Comparison of ENCODE assay signal across 8 cellular contexts in the genomic region with DNA sequence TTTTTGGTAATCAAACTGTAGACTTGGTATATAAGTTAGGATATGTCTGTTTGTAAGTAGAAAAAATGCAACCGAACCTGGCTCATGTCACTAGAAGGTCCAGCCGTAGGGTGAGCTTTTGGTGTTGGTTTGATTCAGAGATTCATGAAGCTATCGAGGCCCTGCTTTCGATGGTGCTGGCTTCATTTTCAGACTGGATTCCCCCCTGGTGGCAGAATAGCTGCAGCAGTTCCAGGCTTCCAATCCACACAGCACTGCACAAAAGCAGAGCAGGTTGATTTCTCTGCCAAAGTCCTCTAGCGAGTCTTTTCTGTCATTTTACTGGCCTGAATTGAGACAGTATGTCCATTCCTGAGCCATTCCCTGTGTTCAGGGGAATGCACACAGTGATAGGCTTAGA. TPM values are rescaled to one million over a fixed set of nuclear protein-coding genes. Genes with fewer than 3 reads are reported as not detected.
DNase-seq lines count a peak whose midpoint lies in the region; ATAC-seq, FAIRE-seq and TF ChIP-seq lines count a peak whose summit lies in the region.

No MANE protein-coding gene starts in this region.

- no peak overlapping the region for H2BK5ac ChIP-seq in H1 (ENCODE audit: low read depth, low read length)

- POLR2A ChIA-PET in H1 (lab: Charles Lee; ENCODE audit: partially characterized antibody) = interaction anchor here (1.0 kb wide), 1 partner anchor 33 kb away, joined by 3 read pairs; a partner anchor contains a TSS

- no peaks in the 10 kb centered on the region for H3K23me2 ChIP-seq in H1 (ENCODE audit: low read depth, low read length)

- no peak overlapping the region for H4K91ac ChIP-seq in H1 (replicated peaks; ENCODE audit: insufficient read length, low read length)

- H2AFZ ChIP-seq in H1 (ENCODE audit: low read length) = no peak overlapping the region

- peak; percentile 10 to 23 (median 21) for TF ChIP-seq CTCF in H1 (IDR thresholded peaks at IDR 0.05; ENCODE audit: control extremely low read depth in 1 of 3, insufficient read depth in 1 of 3, low read depth in 1 of 3, low read length in 3 of 3)
- no peak for TF ChIP-seq CTCF in pancreas (IDR thresholded peaks at IDR 0.05)
- TF ChIP-seq CTCF in upper lobe of left lung (IDR thresholded peaks at IDR 0.05) = peak in 3 of 6 experiments; percentile 15 to 32 (median 22)

- H2BK15ac ChIP-seq in H1 (ENCODE audit: low read length) = no peak overlapping the region

- FAIRE-seq in H1 (lab: Jason Lieb, UNC) (peak; percentile 78), pancreas (lab: Jason Lieb, UNC) (no peak)

- TF ChIP-seq RAD21 in H1 (IDR thresholded peaks at IDR 0.05 in 1 of 2, conservative IDR thresholded peaks at IDR 0.05 in 1 of 2; ENCODE audit: low read depth in 2 of 2, low read length in 2 of 2) = peak; percentile 22 to 42; a peak in 3 of 4 replicates

- H3K4me2 ChIP-seq in H1 (ENCODE audit: insufficient read depth in 1 of 2, low read depth in 2 of 2, low read length in 2 of 2) = no peak overlapping the region

- no peak overlapping the region for H2AK5ac ChIP-seq in H1 (ENCODE audit: low read depth, low read length)

- no peak overlapping the region for H3K18ac ChIP-seq in H1 (ENCODE audit: extremely low read depth, low read length)

- no peak overlapping the region for H3K4ac ChIP-seq in H1 (replicated peaks; ENCODE audit: insufficient read length, low read depth, low read length)

- peak; percentile 36 for DNase-seq in NCI-H1092 treated with DMSO at 0.1 percent for 48 hours (lab: John Stamatoyannopoulos, UW)
- DNase-seq in NCI-H1092 (lab: John Stamatoyannopoulos, UW) = no peak
- DNase-seq in H1 (ENCODE audit: low read depth in 1 of 2, low spot score in 2 of 2) = no peak
- DNase-seq in pancreas = peak in 1 of 6 donors; percentile 12
- DNase-seq in nucleus accumbens (lab: John Stamatoyannopoulos, UW) = no peak
- DNase-seq in upper lobe of left lung = no peak

- H3K27me3 ChIP-seq in H1 (replicated peaks in 1 of 4; ENCODE audit: control insufficient read depth in 3 of 4, extremely low read depth in 1 of 4, insufficient read depth in 3 of 4, low read length in 3 of 4) (no peaks in the 10 kb centered on the region), pancreas (peaks cover 0 to 5% (median 0%) of the 10 kb centered on the region in 4 donors), upper lobe of left lung (no peaks in the 10 kb centered on the region)

- H3K79me2 ChIP-seq in H1 (ENCODE audit: control insufficient read depth in 1 of 2, insufficient read depth in 2 of 2, low read length in 2 of 2) = no peaks in the 10 kb centered on the region

- H3K4me3 ChIP-seq in H1 (ENCODE audit: extremely low read depth in 1 of 4, insufficient read depth in 2 of 4, low read depth in 3 of 4, low read length in 4 of 4) (no peak overlapping the region), pancreas (no peak overlapping the region), upper lobe of left lung (no peak overlapping the region)

- TF ChIP-seq POLR2A in H1 (IDR thresholded peaks at IDR 0.05; ENCODE audit: control extremely low read depth in 1 of 2, low read depth in 2 of 2, low read length in 2 of 2) (no peak), upper lobe of left lung (IDR thresholded peaks at IDR 0.05) (no peak)

- H4K5ac ChIP-seq in H1 (ENCODE audit: insufficient read length, low read depth, low read length) = no peak overlapping the region

- H3K36me3 ChIP-seq in H1 (ENCODE audit: control insufficient read depth in 2 of 4, insufficient read depth in 4 of 4, low read length in 3 of 4) (peaks cover 0 to 4% (median under 1%) of the 10 kb centered on the region in 4 experiments; a peak in 2 of 8 replicates), pancreas (no peaks in the 10 kb centered on the region), upper lobe of left lung (no peaks in the 10 kb centered on the region)

- no peak for TF ChIP-seq EP300 in H1 (IDR thresholded peaks at IDR 0.05; ENCODE audit: borderline replicate concordance in 1 of 2, low read depth in 2 of 2, low read length in 2 of 2)
- no peak for TF ChIP-seq EP300 in upper lobe of left lung (IDR thresholded peaks at IDR 0.05)

- H3K9me3 ChIP-seq in H1 (ENCODE audit: insufficient read depth in 2 of 2, low read depth in 1 of 2, low read length in 1 of 2) (no peaks in the 10 kb centered on the region), pancreas (no peaks in the 10 kb centered on the region), upper lobe of left lung (no peaks in the 10 kb centered on the region)

- no peaks in the 10 kb centered on the region for H3K79me1 ChIP-seq in H1 (ENCODE audit: low read depth, low read length)

- no peak overlapping the region for H2BK20ac ChIP-seq in H1 (ENCODE audit: low read length)

- H3K14ac ChIP-seq in H1 (ENCODE audit: insufficient read length) = no peak overlapping the region

- H4K20me1 ChIP-seq in H1 (replicated peaks in 1 of 2; ENCODE audit: control insufficient read depth in 1 of 2, insufficient read depth in 2 of 2, low read length in 2 of 2) = no peaks in the 10 kb centered on the region

- no peak overlapping the region for H3K23ac ChIP-seq in H1 (ENCODE audit: insufficient read length)

- H3K27ac ChIP-seq in H1 (ENCODE audit: low read depth, low read length) (no peak overlapping the region), pancreas (no peak overlapping the region), upper lobe of left lung (no peak overlapping the region)

- no peak overlapping the region for H2BK12ac ChIP-seq in H1 (ENCODE audit: low read depth, low read length)

- WGBS in H1 (ENCODE audit: extremely low coverage in 1 of 2, insufficient coverage in 1 of 2, insufficient read length in 1 of 2, insufficient replicate concordance in 2 of 2, low coverage in 1 of 2, low lambda C conversion rate in 2 of 2, missing lambda C conversion rate in 1 of 2), 2 experiments = 94% methylated on average over 5 of the region's 5 CpGs; no CpG with 5 or more reads in 1 of the 2 experiments
- WGBS in pancreas, 2 donors = 52 to 68% methylated on average over 5 of the region's 5 CpGs
- WGBS in upper lobe of left lung, 2 donors = 47 to 73% methylated on average over 3 to 5 of the region's 5 CpGs

- H3K4me1 ChIP-seq in H1 (replicated peaks in 1 of 4; ENCODE audit: control insufficient read depth in 3 of 4, insufficient read depth in 4 of 4, low read length in 3 of 4) (peaks cover 0 to 9% (median 3%) of the 10 kb centered on the region in 4 experiments; a peak in 6 of 7 replicates), pancreas (peaks cover 0 to 5% (median 3%) of the 10 kb centered on the region in 3 donors), upper lobe of left lung (peaks cover 0 to 10% (median 4%) of the 10 kb centered on the region in 4 donors)

- ATAC-seq in SK-N-SH treated with all-trans-retinoic acid at 6 μM for 48 hours = peak; percentile 69
- ATAC-seq in pancreas = peak in 3 of 4 donors; percentile 46 to 66 (median 56)
- ATAC-seq in HG03342 (IDR thresholded peaks at IDR 0.05; ENCODE audit: unreplicated experiment) = no peak
- ATAC-seq in upper lobe of left lung (ENCODE audit: low FRiP score in 2 of 2) = no peak

- no peak overlapping the region for H2BK120ac ChIP-seq in H1 (replicated peaks; ENCODE audit: low read depth, low read length)

- H3K56ac ChIP-seq in H1 (replicated peaks; ENCODE audit: insufficient read length, low read depth, low read length) = no peak overlapping the region

- H3K9ac ChIP-seq in H1 (replicated peaks in 1 of 4; ENCODE audit: extremely low read depth in 1 of 4, low read depth in 3 of 4, low read length in 3 of 4) = no peak overlapping the region

- H4K8ac ChIP-seq in H1 (ENCODE audit: extremely low read depth, insufficient read depth, low read length) = no peak overlapping the region

- CTCF ChIA-PET in H1 (lab: Charles Lee; ENCODE audit: partially characterized antibody) = interaction anchor here (0.6 to 5.2 kb wide), 19 partner anchors 10 to 192 kb away, joined by 3 to 144 read pairs (median 4); no protein-coding TSS in a partner anchor

- intact Hi-C loops in pancreas (cut with DNase I) = no loop called here

TF ChIP-seq in SK-N-SH treated with all-trans-retinoic acid at 6 μM for 48 hours, 23 proteins besides CTCF, POLR2A, EP300 and RAD21 (continues in another document):
- TF ChIP-seq ZFP3 (CRISPR knock-in tag; IDR thresholded peaks at IDR 0.05) = no peak
- TF ChIP-seq, protein P1, sequence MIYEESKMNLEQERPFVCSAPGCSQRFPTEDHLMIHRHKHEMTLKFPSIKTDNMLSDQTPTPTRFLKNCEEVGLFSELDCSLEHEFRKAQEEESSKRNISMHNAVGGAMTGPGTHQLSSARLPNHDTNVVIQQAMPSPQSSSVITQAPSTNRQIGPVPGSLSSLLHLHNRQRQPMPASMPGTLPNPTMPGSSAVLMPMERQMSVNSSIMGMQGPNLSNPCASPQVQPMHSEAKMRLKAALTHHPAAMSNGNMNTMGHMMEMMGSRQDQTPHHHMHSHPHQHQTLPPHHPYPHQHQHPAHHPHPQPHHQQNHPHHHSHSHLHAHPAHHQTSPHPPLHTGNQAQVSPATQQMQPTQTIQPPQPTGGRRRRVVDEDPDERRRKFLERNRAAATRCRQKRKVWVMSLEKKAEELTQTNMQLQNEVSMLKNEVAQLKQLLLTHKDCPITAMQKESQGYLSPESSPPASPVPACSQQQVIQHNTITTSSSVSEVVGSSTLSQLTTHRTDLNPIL (CRISPR knock-in tag; IDR thresholded peaks at IDR 0.05; ENCODE audit: low read depth) = no peak

TF ChIP-seq in H1, 55 proteins besides CTCF, POLR2A, EP300 and RAD21:
- TF ChIP-seq HDAC2 (IDR thresholded peaks at IDR 0.05; ENCODE audit: borderline replicate concordance in 1 of 2, low read depth in 2 of 2, low read length in 2 of 2) (no peak), GABPA (IDR thresholded peaks at IDR 0.05; ENCODE audit: borderline replicate concordance, insufficient read depth, low read length) (no peak)

RNA-seq across cellular contexts. Expression of a gene that starts 33.1 kb away (rescaled TPM):
- total RNA-seq in H1 (2021; fragmentation: NEBNext Ultra II Directional; extraction: Animal tissue kit (Norgen Biotek cat#: 25700)) = 24.8 and 25.5 TPM in 2 replicates
- polyA plus RNA-seq in H1 (2011; rRNA removed) = 17.4 and 22.5 TPM in 2 replicates
- 19.3 TPM for polyA plus RNA-seq in H1 (2011; cell fraction: cytosol; rRNA removed)
- polyA plus RNA-seq in H1 (2011; cell fraction: nucleus; rRNA removed) = 11.9 TPM
- polyA plus RNA-seq in H1 (2012, experiment 1 of 2) = 9.6 to 12.1 TPM (median 12.0 TPM) in 4 replicates
- polyA plus RNA-seq in H1 (2012, experiment 2 of 2) = 10.8 TPM
- polyA plus RNA-seq in H1 (2013, experiment 1 of 2) = 11.2 TPM
- polyA plus RNA-seq in H1 (2013, experiment 2 of 2) = 11.7 TPM
- polyA minus RNA-seq in H1 (2011; rRNA and poly(A)+ RNA removed) = 50.4 and 75.6 TPM in 2 replicates
- polyA minus RNA-seq in H1 (2011; cell fraction: cytosol; rRNA and poly(A)+ RNA removed) = 25.6 TPM
- polyA minus RNA-seq in H1 (2011; cell fraction: nucleus; rRNA and poly(A)+ RNA removed) = 26.0 TPM
- total RNA-seq in pancreas = 10 to 100 TPM in 1 of 6 donors, 1 to 10 TPM in 5; 4.7 to 10.1 (median 6.0) TPM
- 1 to 10 TPM; 2.4 to 3.9 TPM for polyA plus RNA-seq in pancreas
- 10 to 100 TPM in 5 of 6 donors, 1 to 10 TPM in 1; 9.2 to 29.5 (median 15.0) TPM for total RNA-seq in upper lobe of left lung

Comparison
In these comparisons a context has a peak if more than half of its experiments do, and no peak if none do; other contexts are left out.
1. ATAC-seq: peak in SK-N-SH treated with all-trans-retinoic acid at 6 μM for 48 hours (single experiment) and pancreas (3 of 4); none in HG03342 (single experiment) and upper lobe of left lung (0 of 2).
2. CTCF ChIP-seq: peak in H1 (3 of 3); none in pancreas (0 of 4).